ENCODE assay signal across 24 cellular contexts in genomic region chr6:106908386-106908840, GRCh38.
DNase-seq lines count a peak whose midpoint lies in the region; ATAC-seq and TF ChIP-seq lines count a peak whose summit lies in the region.
"Had no signal": no experiment of that assay in that cellular context is flagged by ENCODE, and none has a peak within 500 bp of the region (broad histone marks: within the 10 kb centered on the region; RNA-seq: fewer than 3 reads in every experiment).

No MANE protein-coding gene starts in this region.

- no peaks in the 10 kb centered on the region for H3K36me3 ChIP-seq in Peyer's patch
- H3K36me3 ChIP-seq: ascending aorta, neural progenitor cell had no signal

- TF ChIP-seq POLR2A in Peyer's patch (IDR thresholded peaks at IDR 0.05) = no peak

- H3K27ac ChIP-seq in Peyer's patch = no peak overlapping the region
- H3K27ac ChIP-seq: ascending aorta, C4-2B, neural progenitor cell, testis had no signal

- no peak for ATAC-seq in GM21723 (IDR thresholded peaks at IDR 0.05; ENCODE audit: unreplicated experiment)
- ATAC-seq in GM21825 (IDR thresholded peaks at IDR 0.05; ENCODE audit: unreplicated experiment) = no peak
- ATAC-seq: GM23338, sciatic nerve had no signal

- peak; percentile 12 to 18 for DNase-seq in NCI-H526 (lab: John Stamatoyannopoulos, UW)
- DNase-seq in NCI-H526 treated with DMSO at 0.1 percent for 48 hours (lab: John Stamatoyannopoulos, UW) = no peak
- DNase-seq in astrocyte of the hippocampus (ENCODE audit: low read depth, low spot score) = peak; percentile 37
- peak; percentile 93 for DNase-seq in kidney tubule cell (ENCODE audit: low spot score)
- DNase-seq in cardiac septum (ENCODE audit: low spot score) = no peak
- no peak for DNase-seq in Peyer's patch
- DNase-seq: 8988T; activated CD4-positive, alpha-beta T cell treated with anti-CD3 and anti-CD28 coated beads for 48 hours; activated naive CD4-positive, alpha-beta T cell; cortex of kidney; DMS79 treated with DMSO at 0.1 percent for 48 hours; NCI-H1930; NCI-H510A treated with DMSO at 0.1 percent for 48 hours; SK-N-SH; stimulated activated CD4-positive, alpha-beta T cell treated with anti-CD3 and anti-CD28 coated beads, Interleukin-2, amount 100 ng/mL, for 48 hours; stimulated activated CD8-positive, alpha-beta memory T cell treated with anti-CD3 and anti-CD28 coated beads, Interleukin-4, amount 100 ng/mL, for 48 hours; testis had no signal

- H3K9me3 ChIP-seq in Peyer's patch = no peaks in the 10 kb centered on the region
- H3K9me3 ChIP-seq: ascending aorta, SK-N-SH, testis had no signal

- H3K4me3 ChIP-seq in Peyer's patch = no peak overlapping the region
- H3K4me3 ChIP-seq: ascending aorta, GM23338, neural progenitor cell, testis had no signal

- TF ChIP-seq CTCF in Peyer's patch (IDR thresholded peaks at IDR 0.05) = no peak

- no peaks in the 10 kb centered on the region for H3K4me1 ChIP-seq in Peyer's patch
- H3K4me1 ChIP-seq: ascending aorta, testis had no signal

- no peaks in the 10 kb centered on the region for H3K27me3 ChIP-seq in Peyer's patch
- H3K27me3 ChIP-seq: ascending aorta, neural progenitor cell, testis had no signal

- intact Hi-C loops in cardiac septum (cut with DNase I) = no loop called here

Comparison
In these comparisons a context has a peak if more than half of its experiments do, and no peak if none do; other contexts are left out.
1. DNase-seq: peak in NCI-H526 (2 of 2), astrocyte of the hippocampus (single experiment) and kidney tubule cell (single experiment); none in NCI-H526 treated with DMSO at 0.1 percent for 48 hours (single experiment), cardiac septum (single experiment) and Peyer's patch (0 of 3).